8 cellular contexts compared by ENCODE assay signal in the genomic region with DNA sequence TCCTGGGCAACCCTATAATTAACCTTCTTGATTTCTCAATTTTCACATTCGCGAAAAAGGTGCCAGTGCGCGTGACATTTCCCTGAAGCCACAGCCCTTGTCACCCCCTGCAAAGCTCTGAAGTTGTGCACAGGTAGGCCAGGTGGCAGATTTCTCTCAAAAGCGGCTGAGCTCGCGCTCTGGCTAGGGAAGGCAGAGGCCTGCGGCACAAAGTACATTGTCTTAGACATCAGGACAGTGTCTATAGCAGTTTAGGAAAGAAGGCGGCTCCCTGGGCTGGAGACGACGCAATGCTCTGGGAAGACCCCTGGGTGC. TPM values are rescaled to one million over a fixed set of nuclear protein-coding genes. Genes with fewer than 3 reads are reported as not detected.
DNase-seq lines count a peak whose midpoint lies in the region; ATAC-seq and TF ChIP-seq lines count a peak whose summit lies in the region.

No MANE protein-coding gene starts in this region.

- H3K4me3 ChIP-seq in BLaER1 (peak overlapping the region; percentile 84), endocrine pancreas (ENCODE audit: control insufficient read depth, insufficient read depth, low read length) (peak overlapping the region; percentile 74)

- H3K36me3 ChIP-seq in BLaER1: peaks cover 11% of the 10 kb centered on the region; the same call in 1 of the 2 replicates
- H3K36me3 ChIP-seq in endocrine pancreas (ENCODE audit: control insufficient read depth, insufficient read depth, low read length): no peaks in the 10 kb centered on the region

- ATAC-seq in GM21526 (IDR thresholded peaks at IDR 0.05; ENCODE audit: low FRiP score, unreplicated experiment): peak; percentile 4
- ATAC-seq in omental fat pad (ENCODE audit: low FRiP score): peak; percentile 41
- no peak for ATAC-seq in sciatic nerve

- peak overlapping the region; percentile 89 for H3K9ac ChIP-seq in BLaER1
- H3K9ac ChIP-seq in endocrine pancreas (ENCODE audit: control insufficient read depth, insufficient read depth, low read length): peak overlapping the region; percentile 69

- DNase-seq in NCI-H748 treated with DMSO at 0.1 percent for 48 hours (lab: John Stamatoyannopoulos, UW): peak; percentile 61
- DNase-seq in omental fat pad (ENCODE audit: low spot score): no peak
- no peak for DNase-seq in sciatic nerve (ENCODE audit: low spot score)
- DNase-seq in A172 (ENCODE audit: low spot score): no peak
- DNase-seq in NCI-H2107 treated with DMSO at 0.1 percent for 48 hours (lab: John Stamatoyannopoulos, UW; ENCODE audit: unreplicated experiment): no peak

- H3K9me3 ChIP-seq in BLaER1 (0 out of 2 replicates have a peak, but pooled peaks cover 4% of the 10 kb centered on the region), endocrine pancreas (ENCODE audit: control insufficient read depth, low read length) (no peaks in the 10 kb centered on the region)

- TF ChIP-seq CTCF in omental fat pad (IDR thresholded peaks at IDR 0.05): no peak

- H3K4me2 ChIP-seq in BLaER1: peak overlapping the region; percentile 95

- H3K27me3 ChIP-seq in BLaER1 (no peaks in the 10 kb centered on the region), endocrine pancreas (ENCODE audit: control insufficient read depth, insufficient read depth, low read length) (no peaks in the 10 kb centered on the region)

- H4K20me1 ChIP-seq in BLaER1: no peaks in the 10 kb centered on the region

- intact Hi-C loops in sciatic nerve (cut with DNase I): no loop called here

- peak overlapping the region; percentile 43 for H3K27ac ChIP-seq in BLaER1

- H3K4me1 ChIP-seq in BLaER1 (peaks cover 46% of the 10 kb centered on the region), endocrine pancreas (ENCODE audit: control insufficient read depth, insufficient read depth, low read length) (peaks cover 4% of the 10 kb centered on the region)

RNA-seq across cellular contexts. Expression of gene ZNF14, which starts 42.9 kb away (rescaled TPM):
- total RNA-seq in omental fat pad (1 to 10 TPM; 5.0 to 8.5 (median 5.5) TPM), sciatic nerve (11.3 TPM)
- 5.9 and 7.4 TPM in 2 replicates for total RNA-seq in A172 (2014; rRNA removed; shearing (Covaris generic))

RNA-seq across cellular contexts. Expression of gene ZNF506, which starts 45.7 kb away (rescaled TPM):
- total RNA-seq in omental fat pad: 10 to 100 TPM; 20.0 to 47.6 (median 24.0) TPM
- 37.2 TPM for total RNA-seq in sciatic nerve
- total RNA-seq in A172 (2014; rRNA removed; shearing (Covaris generic)): not detected in 2 replicates

Comparison
In these comparisons a context has a peak if more than half of its experiments do, and no peak if none do; other contexts are left out.
1. RNA of gene ZNF506, which starts 45.7 kb away (total RNA-seq): 37.2 TPM in sciatic nerve (single experiment) and 20.0 to 47.6 TPM in omental fat pad; not detected in A172; every median in the first group is over 10 times any median in the second.